16 cellular contexts compared by ENCODE assay signal in the genomic region with DNA sequence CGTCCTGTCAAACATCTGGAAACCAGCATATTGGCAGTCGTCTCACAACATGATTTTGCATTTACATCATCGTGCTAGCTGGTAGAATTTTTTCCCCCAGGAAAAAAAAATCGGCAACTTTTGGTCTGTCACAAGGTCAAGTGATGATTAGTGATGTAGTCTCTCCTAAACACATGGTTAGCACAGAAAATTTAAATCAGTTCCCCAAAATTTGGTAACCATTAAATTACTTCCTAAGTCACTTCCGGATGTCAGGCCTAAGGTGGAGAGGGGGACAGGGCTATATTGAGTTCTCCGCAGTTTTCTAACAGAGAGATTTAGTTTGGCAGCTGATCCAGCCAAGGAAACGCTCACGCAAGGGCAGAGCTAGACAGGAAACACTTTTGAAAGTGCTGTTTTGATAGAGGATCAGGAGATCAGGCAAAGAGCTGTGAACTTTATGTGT.
A peak's percentile ranks its signal among the peaks of the same experiment; 100 is the strongest.
DNase-seq lines count a peak whose midpoint lies in the region; ATAC-seq, FAIRE-seq and TF ChIP-seq lines count a peak whose summit lies in the region.
"Had no signal": no experiment of that assay in that cellular context is flagged by ENCODE, and none has a peak within 500 bp of the region (broad histone marks: within the 10 kb centered on the region; RNA-seq: fewer than 3 reads in every experiment).

No MANE protein-coding gene starts in this region.

- H3K4me3 ChIP-seq in esophagus squamous epithelium (no peak overlapping the region), upper lobe of right lung (no peak overlapping the region)
- H3K4me3 ChIP-seq: body of pancreas, ovary had no signal

- H3K27me3 Mint-ChIP-seq in activated naive CD8-positive, alpha-beta T cell: no peaks in the 10 kb centered on the region
- no peaks in the 10 kb centered on the region for H3K27me3 Mint-ChIP-seq in activated naive CD8-positive, alpha-beta T cell treated with anti-CD3 and anti-CD28 coated beads, Interleukin-2, amount 50 U/mL, for 24 hours
- no peaks in the 10 kb centered on the region for H3K27me3 Mint-ChIP-seq in mesothelial cell of epicardium (ENCODE audit: low read depth)
- H3K27me3 Mint-ChIP-seq: activated T-cell treated with anti-CD3 and anti-CD28 coated beads, Interleukin-2, amount 50 U/mL, for 24 hours; stimulated activated naive CD8-positive, alpha-beta T cell treated with anti-CD3 and anti-CD28 coated beads, Interleukin-15, Interleukin-2, amounts not matched to agents 100 ng/mL and 50 ng/mL, for 24 hours had no signal

- H3K27me3 ChIP-seq in esophagus squamous epithelium (no peaks in the 10 kb centered on the region), upper lobe of right lung (no peaks in the 10 kb centered on the region)
- H3K27me3 ChIP-seq: body of pancreas, ovary had no signal

- no peaks in the 10 kb centered on the region for H3K9me3 Mint-ChIP-seq in activated naive CD8-positive, alpha-beta T cell (ENCODE audit: low read depth)
- H3K9me3 Mint-ChIP-seq in activated naive CD8-positive, alpha-beta T cell treated with anti-CD3 and anti-CD28 coated beads, Interleukin-2, amount 50 U/mL, for 24 hours: no peaks in the 10 kb centered on the region
- H3K9me3 Mint-ChIP-seq in mesothelial cell of epicardium: peaks cover 5% of the 10 kb centered on the region
- H3K9me3 Mint-ChIP-seq: activated T-cell treated with anti-CD3 and anti-CD28 coated beads, Interleukin-2, amount 50 U/mL, for 24 hours; stimulated activated naive CD8-positive, alpha-beta T cell treated with anti-CD3 and anti-CD28 coated beads, Interleukin-15, Interleukin-2, amounts not matched to agents 100 ng/mL and 50 ng/mL, for 24 hours had no signal

- WGBS in esophagus squamous epithelium, 2 donors: 56 to 61% methylated on average over 8 of the region's 8 CpGs

- no peak for ATAC-seq in activated naive CD8-positive, alpha-beta T cell treated with anti-CD3 and anti-CD28 coated beads, Interleukin-2, amount 50 U/mL, for 24 hours
- ATAC-seq in upper lobe of right lung: no peak
- ATAC-seq: body of pancreas had no signal

- TF ChIP-seq CTCF in esophagus squamous epithelium (IDR thresholded peaks at IDR 0.05) (no peak), mesothelial cell of epicardium (IDR thresholded peaks at IDR 0.05; ENCODE audit: unreplicated experiment) (no peak), upper lobe of right lung (IDR thresholded peaks at IDR 0.05) (no peak)

- no peaks in the 10 kb centered on the region for H3K9me3 ChIP-seq in esophagus squamous epithelium
- no peaks in the 10 kb centered on the region for H3K9me3 ChIP-seq in upper lobe of right lung
- H3K9me3 ChIP-seq: body of pancreas, ovary had no signal

- H3K4me3 Mint-ChIP-seq in activated naive CD8-positive, alpha-beta T cell: no peak overlapping the region
- no peak overlapping the region for H3K4me3 Mint-ChIP-seq in activated naive CD8-positive, alpha-beta T cell treated with anti-CD3 and anti-CD28 coated beads, Interleukin-2, amount 50 U/mL, for 24 hours
- no peak overlapping the region for H3K4me3 Mint-ChIP-seq in mesothelial cell of epicardium
- H3K4me3 Mint-ChIP-seq: activated T-cell treated with anti-CD3 and anti-CD28 coated beads, Interleukin-2, amount 50 U/mL, for 24 hours; stimulated activated naive CD8-positive, alpha-beta T cell treated with anti-CD3 and anti-CD28 coated beads, Interleukin-15, Interleukin-2, amounts not matched to agents 100 ng/mL and 50 ng/mL, for 24 hours had no signal

- no peak for FAIRE-seq in GM19239 (lab: Jason Lieb, UNC)

- no peak for DNase-seq in activated naive CD8-positive, alpha-beta T cell treated with anti-CD3 and anti-CD28 coated beads, Interleukin-2, amount 50 U/mL, for 24 hours
- DNase-seq in esophagus squamous epithelium (lab: John Stamatoyannopoulos, UW): no peak
- DNase-seq in mesothelial cell of epicardium (ENCODE audit: low spot score in 2 of 2, unreplicated experiment in 2 of 2): no peak
- no peak for DNase-seq in upper lobe of right lung
- DNase-seq in GDM1 (lab: John Stamatoyannopoulos, UW): no peak
- no peak for DNase-seq in GM19239 (ENCODE audit: insufficient read length, low spot score)
- no peak for DNase-seq in iPS-NIHi7 (ENCODE audit: extremely low spot score)
- DNase-seq: ACHN; activated T-cell treated with anti-CD3 and anti-CD28 coated beads, Interleukin-2, amount 50 U/mL, for 24 hours; body of pancreas; DND-41; ovary; RPMI8226; stimulated activated CD4-positive, alpha-beta T cell treated with anti-CD3 and anti-CD28 coated beads, Interleukin-4, amount 100 ng/mL, for 24 hours had no signal

- H3K36me3 ChIP-seq in esophagus squamous epithelium: no peaks in the 10 kb centered on the region
- H3K36me3 ChIP-seq in upper lobe of right lung: no peaks in the 10 kb centered on the region
- H3K36me3 ChIP-seq: ovary had no signal

- TF ChIP-seq POLR2A in esophagus squamous epithelium (IDR thresholded peaks at IDR 0.05): no peak

- peak overlapping the region; percentile 4 for H3K27ac Mint-ChIP-seq in activated naive CD8-positive, alpha-beta T cell
- no peak overlapping the region for H3K27ac Mint-ChIP-seq in activated naive CD8-positive, alpha-beta T cell treated with anti-CD3 and anti-CD28 coated beads, Interleukin-2, amount 50 U/mL, for 24 hours
- H3K27ac Mint-ChIP-seq in mesothelial cell of epicardium: peak overlapping the region; percentile 96
- H3K27ac Mint-ChIP-seq: activated T-cell treated with anti-CD3 and anti-CD28 coated beads, Interleukin-2, amount 50 U/mL, for 24 hours; stimulated activated naive CD8-positive, alpha-beta T cell treated with anti-CD3 and anti-CD28 coated beads, Interleukin-15, Interleukin-2, amounts not matched to agents 100 ng/mL and 50 ng/mL, for 24 hours had no signal

- no peaks in the 10 kb centered on the region for H3K36me3 Mint-ChIP-seq in activated naive CD8-positive, alpha-beta T cell
- H3K36me3 Mint-ChIP-seq in activated naive CD8-positive, alpha-beta T cell treated with anti-CD3 and anti-CD28 coated beads, Interleukin-2, amount 50 U/mL, for 24 hours (ENCODE audit: low read depth): no peaks in the 10 kb centered on the region
- peaks cover 3% of the 10 kb centered on the region for H3K36me3 Mint-ChIP-seq in mesothelial cell of epicardium

- H3K27ac ChIP-seq in esophagus squamous epithelium: peak overlapping the region in 3 of 4 donors; percentile 28 to 59 (median 43)
- peak overlapping the region; percentile 63 for H3K27ac ChIP-seq in upper lobe of right lung
- H3K27ac ChIP-seq: body of pancreas, ovary had no signal

- H3K4me1 ChIP-seq in esophagus squamous epithelium (peaks cover 0 to 20% (median 0%) of the 10 kb centered on the region in 3 donors), upper lobe of right lung (peaks cover 19% of the 10 kb centered on the region)
- H3K4me1 ChIP-seq: body of pancreas had no signal

- intact Hi-C loops in esophagus squamous epithelium (cut with DNase I) (no loop called here), upper lobe of right lung (cut with DNase I) (no loop called here)

- peaks cover 20% of the 10 kb centered on the region for H3K4me1 Mint-ChIP-seq in activated naive CD8-positive, alpha-beta T cell (ENCODE audit: low read depth)
- peaks cover 8% of the 10 kb centered on the region for H3K4me1 Mint-ChIP-seq in activated naive CD8-positive, alpha-beta T cell treated with anti-CD3 and anti-CD28 coated beads, Interleukin-2, amount 50 U/mL, for 24 hours
- H3K4me1 Mint-ChIP-seq in mesothelial cell of epicardium: peaks cover 87% of the 10 kb centered on the region
